8 cellular contexts compared by ENCODE assay signal in the genomic region with DNA sequence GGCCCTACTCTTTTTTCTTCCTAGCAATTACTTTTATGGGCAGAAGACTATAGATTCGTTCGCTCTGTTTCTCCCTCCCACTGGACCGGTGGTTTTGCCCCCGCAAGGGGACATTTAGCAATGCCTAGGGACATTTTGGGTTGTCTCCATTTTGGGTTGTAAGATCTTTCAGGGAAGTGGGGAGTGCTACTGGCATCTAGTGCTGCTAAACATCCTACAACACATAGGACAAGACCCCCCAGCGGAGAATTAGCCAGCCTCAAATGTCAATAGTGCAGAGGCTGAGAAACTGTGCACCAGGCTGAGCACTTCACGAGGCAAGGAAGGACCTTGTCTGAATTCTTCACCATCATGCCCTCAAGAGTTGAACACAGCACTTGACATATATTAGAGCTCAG. TPM values are rescaled to one million over a fixed set of nuclear protein-coding genes. Genes with fewer than 3 reads are reported as not detected.
DNase-seq lines count a peak whose midpoint lies in the region; ATAC-seq and TF ChIP-seq lines count a peak whose summit lies in the region.

No MANE protein-coding gene starts in this region.

- peaks cover 35% of the 10 kb centered on the region for H3K4me1 Mint-ChIP-seq in T-helper 1 cell treated with Interleukin-12 subunit alpha and Interleukin-12 subunit beta and Interleukin-4 antibody, amounts not matched to agents 30 μg/mL and 1 μg/mL, for 36 hours (ENCODE audit: low read depth)
- peaks cover 44 to 75% (median 66%) of the 10 kb centered on the region in 7 donors for H3K4me1 Mint-ChIP-seq in naive thymus-derived CD4-positive, alpha-beta T cell

- CTCF ChIA-PET in naive thymus-derived CD4-positive, alpha-beta T cell (lab: Charles Lee), result interaction anchor here (0.8 kb wide), 1 partner anchor 11 kb away, joined by 4 read pairs; no protein-coding TSS in a partner anchor

- no peak overlapping the region for H3K4me3 Mint-ChIP-seq in T-helper 1 cell treated with Interleukin-12 subunit alpha and Interleukin-12 subunit beta and Interleukin-4 antibody, amounts not matched to agents 30 μg/mL and 1 μg/mL, for 36 hours
- H3K4me3 Mint-ChIP-seq in naive thymus-derived CD4-positive, alpha-beta T cell, result peak overlapping the region in 2 of 10 donors; percentile 3 to 16

- intact Hi-C loops in naive thymus-derived CD4-positive, alpha-beta T cell (cut with micrococcal nuclease), result no loop called here
- intact Hi-C loops in upper lobe of right lung (cut with DNase I), result no loop called here

- H3K27ac Mint-ChIP-seq in T-helper 1 cell treated with Interleukin-12 subunit alpha and Interleukin-12 subunit beta and Interleukin-4 antibody, amounts not matched to agents 30 μg/mL and 1 μg/mL, for 36 hours, result peak overlapping the region; percentile 23
- H3K27ac Mint-ChIP-seq in naive thymus-derived CD4-positive, alpha-beta T cell, result peak overlapping the region in 7 of 9 donors; percentile 58 to 100 (median 81)

- TF ChIP-seq CTCF in coronary artery (IDR thresholded peaks at IDR 0.05) (no peak), upper lobe of right lung (IDR thresholded peaks at IDR 0.05) (no peak)

- H3K27ac ChIP-seq in coronary artery, result peak overlapping the region; percentile 95 to 97
- H3K27ac ChIP-seq in naive thymus-derived CD4-positive, alpha-beta T cell (ENCODE audit: low read depth, low read length), result no peak overlapping the region
- peak overlapping the region; percentile 98 for H3K27ac ChIP-seq in upper lobe of right lung

- no peaks in the 10 kb centered on the region for H3K9me3 ChIP-seq in naive thymus-derived CD4-positive, alpha-beta T cell (ENCODE audit: control insufficient read depth in 2 of 3, low read length in 3 of 3)
- H3K9me3 ChIP-seq in upper lobe of right lung, result no peaks in the 10 kb centered on the region

- peaks cover 13 to 46% of the 10 kb centered on the region in 2 donors for H3K4me1 ChIP-seq in naive thymus-derived CD4-positive, alpha-beta T cell (ENCODE audit: control insufficient read depth in 2 of 2, insufficient read depth in 2 of 2, low read length in 2 of 2)
- H3K4me1 ChIP-seq in upper lobe of right lung, result peaks cover 65% of the 10 kb centered on the region

- no peak for DNase-seq in T-helper 1 cell
- DNase-seq in coronary artery (ENCODE audit: low spot score), result no peak
- no peak for DNase-seq in naive thymus-derived CD4-positive, alpha-beta T cell
- no peak for DNase-seq in upper lobe of right lung
- DNase-seq in AG08396 (ENCODE audit: low spot score), result no peak

- H3K27me3 Mint-ChIP-seq in T-helper 1 cell treated with Interleukin-12 subunit alpha and Interleukin-12 subunit beta and Interleukin-4 antibody, amounts not matched to agents 30 μg/mL and 1 μg/mL, for 36 hours (ENCODE audit: low read depth), result no peaks in the 10 kb centered on the region
- H3K27me3 Mint-ChIP-seq in naive thymus-derived CD4-positive, alpha-beta T cell, result no peaks in the 10 kb centered on the region

- H3K4me3 ChIP-seq in coronary artery (no peak overlapping the region), upper lobe of right lung (no peak overlapping the region)
- H3K4me3 ChIP-seq in naive thymus-derived CD4-positive, alpha-beta T cell (ENCODE audit: low read length), result no peak overlapping the region

- no peaks in the 10 kb centered on the region for H3K27me3 ChIP-seq in naive thymus-derived CD4-positive, alpha-beta T cell (ENCODE audit: control insufficient read depth in 2 of 2, insufficient read depth in 2 of 2, low read length in 2 of 2)
- H3K27me3 ChIP-seq in upper lobe of right lung, result no peaks in the 10 kb centered on the region

- POLR2A ChIA-PET in naive thymus-derived CD4-positive, alpha-beta T cell (lab: Charles Lee), result interaction anchor here (1.1 to 1.6 kb wide), 3 partner anchors 8 to 11 kb away, joined by 3 to 6 read pairs (median 4); no protein-coding TSS in a partner anchor

- H3K36me3 Mint-ChIP-seq in T-helper 1 cell treated with Interleukin-12 subunit alpha and Interleukin-12 subunit beta and Interleukin-4 antibody, amounts not matched to agents 30 μg/mL and 1 μg/mL, for 36 hours (ENCODE audit: low read depth), result no peaks in the 10 kb centered on the region
- H3K36me3 Mint-ChIP-seq in naive thymus-derived CD4-positive, alpha-beta T cell, result peaks cover 0 to 2% (median 0%) of the 10 kb centered on the region in 5 donors

- no peaks in the 10 kb centered on the region for H3K9me3 Mint-ChIP-seq in T-helper 1 cell treated with Interleukin-12 subunit alpha and Interleukin-12 subunit beta and Interleukin-4 antibody, amounts not matched to agents 30 μg/mL and 1 μg/mL, for 36 hours
- H3K9me3 Mint-ChIP-seq in naive thymus-derived CD4-positive, alpha-beta T cell, result no peaks in the 10 kb centered on the region

- no peaks in the 10 kb centered on the region for H3K36me3 ChIP-seq in naive thymus-derived CD4-positive, alpha-beta T cell (ENCODE audit: control insufficient read depth in 2 of 3, insufficient read depth in 3 of 3, low read length in 3 of 3)
- no peaks in the 10 kb centered on the region for H3K36me3 ChIP-seq in upper lobe of right lung

- no peak for ATAC-seq in naive thymus-derived CD4-positive, alpha-beta T cell
- ATAC-seq in upper lobe of right lung (no peak), GM18511 (IDR thresholded peaks at IDR 0.05; ENCODE audit: unreplicated experiment) (no peak), HG03378 (IDR thresholded peaks at IDR 0.05; ENCODE audit: unreplicated experiment) (no peak)

RNA-seq across cellular contexts. Expression of a gene that starts 4.8 kb away (rescaled TPM):
- 10 to 100 TPM; 54.5 to 83.0 (median 68.5) TPM for total RNA-seq in naive thymus-derived CD4-positive, alpha-beta T cell
- polyA plus RNA-seq in naive thymus-derived CD4-positive, alpha-beta T cell, result 10 to 100 TPM; 12.7 to 28.7 TPM
- total RNA-seq in upper lobe of right lung, result 45.7 TPM
